ENCODE assay signal across 11 cellular contexts in genomic region chr17:50946891-50947843, GRCh38.
DNase-seq lines count a peak whose midpoint lies in the region; ATAC-seq, FAIRE-seq and TF ChIP-seq lines count a peak whose summit lies in the region.
"Had no signal": no experiment of that assay in that cellular context is flagged by ENCODE, and none has a peak within 500 bp of the region (broad histone marks: within the 10 kb centered on the region; RNA-seq: fewer than 3 reads in every experiment).

No MANE protein-coding gene starts in this region.

- H2BK120ac ChIP-seq in H9 (ENCODE audit: low read depth, low read length, poor library complexity, severe bottlenecking): no peak overlapping the region
- no peak overlapping the region for H2BK120ac ChIP-seq in H1 (replicated peaks; ENCODE audit: low read depth, low read length)

- H3K4me3 ChIP-seq in BLaER1 (no peak overlapping the region), H1 (ENCODE audit: extremely low read depth in 1 of 4, insufficient read depth in 2 of 4, low read depth in 3 of 4, low read length in 4 of 4) (no peak overlapping the region), pancreas (no peak overlapping the region)

- H3K18ac ChIP-seq in H9 (ENCODE audit: insufficient read length, low read depth, low read length): no peak overlapping the region
- no peak overlapping the region; the same call in 1 of the 2 replicates for H3K18ac ChIP-seq in H1 (ENCODE audit: extremely low read depth, low read length)

- H3K4me1 Mint-ChIP-seq in H9: peaks cover 45 to 47% of the 10 kb centered on the region in 2 experiments
- H3K4me1 Mint-ChIP-seq in activated naive CD8-positive, alpha-beta T cell treated with anti-CD3 and anti-CD28 coated beads for 36 hours: peaks cover 33% of the 10 kb centered on the region

- H3K79me2 ChIP-seq in H9 (ENCODE audit: insufficient read depth, low read length): no peaks in the 10 kb centered on the region
- H3K79me2 ChIP-seq in H1 (ENCODE audit: control insufficient read depth in 1 of 2, insufficient read depth in 2 of 2, low read length in 2 of 2): no peaks in the 10 kb centered on the region

- no peak overlapping the region for H3K27ac Mint-ChIP-seq in H9
- H3K27ac Mint-ChIP-seq in activated naive CD8-positive, alpha-beta T cell treated with anti-CD3 and anti-CD28 coated beads for 36 hours: no peak overlapping the region

- WGBS in H9 (ENCODE audit: extremely low coverage, insufficient read length, low lambda C conversion rate): no CpG with 5 or more reads among the region's 20 CpGs
- 92% methylated on average over 17 of the region's 20 CpGs; no CpG with 5 or more reads in 1 of the 2 experiments for WGBS in H1 (ENCODE audit: extremely low coverage in 1 of 2, insufficient coverage in 1 of 2, insufficient read length in 1 of 2, insufficient replicate concordance in 2 of 2, low coverage in 1 of 2, low lambda C conversion rate in 2 of 2, missing lambda C conversion rate in 1 of 2), 2 experiments
- 88 to 93% methylated on average over 20 of the region's 20 CpGs for WGBS in pancreas, 2 donors

- H3K56ac ChIP-seq in H9 (ENCODE audit: insufficient read length, low read depth, low read length) (no peak overlapping the region), H1 (replicated peaks; ENCODE audit: insufficient read length, low read depth, low read length) (no peak overlapping the region)

- intact Hi-C loops in pancreas (cut with DNase I): loop anchor here in 1 of 3 donors (5.0 kb wide), 1 partner anchor 95 kb away; no protein-coding TSS in a partner anchor

- CTCF ChIA-PET in H1 (lab: Charles Lee; ENCODE audit: partially characterized antibody): interaction anchor here (0.9 to 21.7 kb wide), 11 partner anchors 9 to 164 kb away, joined by 3 to 735 read pairs (median 5); partner anchors contain the start of gene TOB1

- H3K23ac ChIP-seq in H9 (ENCODE audit: insufficient read length, low read depth, low read length): no peak overlapping the region
- no peak overlapping the region for H3K23ac ChIP-seq in H1 (ENCODE audit: insufficient read length)

- TF ChIP-seq POLR2A in H1 (IDR thresholded peaks at IDR 0.05; ENCODE audit: control extremely low read depth in 1 of 2, low read depth in 2 of 2, low read length in 2 of 2): no peak
- TF ChIP-seq POLR2A in H54 (IDR thresholded peaks at IDR 0.05; ENCODE audit: low read depth, low read length): no peak

- H2BK5ac ChIP-seq in H9 (ENCODE audit: insufficient read length, low read length): no peak overlapping the region
- peak overlapping the region; percentile 71 for H2BK5ac ChIP-seq in H1 (ENCODE audit: low read depth, low read length)

- H3K79me1 ChIP-seq in H9 (ENCODE audit: insufficient read depth, low read depth, low read length, poor library complexity, severe bottlenecking): no peaks in the 10 kb centered on the region
- H3K79me1 ChIP-seq in H1 (ENCODE audit: low read depth, low read length): no peaks in the 10 kb centered on the region

- H3K4me2 ChIP-seq in BLaER1: peak overlapping the region; percentile 75
- no peak overlapping the region for H3K4me2 ChIP-seq in H9 (ENCODE audit: insufficient read depth, insufficient read length, low read length)
- no peak overlapping the region for H3K4me2 ChIP-seq in H1 (ENCODE audit: insufficient read depth in 1 of 2, low read depth in 2 of 2, low read length in 2 of 2)

- H4K8ac ChIP-seq in H9 (replicated peaks; ENCODE audit: insufficient read length, low read depth, low read length) (no peak overlapping the region), H1 (ENCODE audit: extremely low read depth, insufficient read depth, low read length) (peak overlapping the region; percentile 35; the same call in 1 of the 2 replicates)

- DNase-seq in H9 (peak; percentile 33), H1 (ENCODE audit: low read depth in 1 of 2, low spot score in 2 of 2) (no peak), pancreas (peak in 5 of 6 donors; percentile 24 to 62 (median 34)), NCI-H128 (lab: John Stamatoyannopoulos, UW; ENCODE audit: unreplicated experiment) (no peak), kidney glomerular epithelial cell (lab: John Stamatoyannopoulos, UW) (no peak), H54 (ENCODE audit: insufficient read length, low spot score) (no peak)
- DNase-seq in activated naive CD8-positive, alpha-beta T cell treated with anti-CD3 and anti-CD28 coated beads for 36 hours: no peak
- DNase-seq: NCI-H146, T1000 had no signal

- TF ChIP-seq EP300 in H1 (IDR thresholded peaks at IDR 0.05; ENCODE audit: borderline replicate concordance in 1 of 2, low read depth in 2 of 2, low read length in 2 of 2): no peak

- no peaks in the 10 kb centered on the region for H3K36me3 ChIP-seq in BLaER1
- no peaks in the 10 kb centered on the region for H3K36me3 ChIP-seq in H1 (ENCODE audit: control insufficient read depth in 2 of 4, insufficient read depth in 4 of 4, low read length in 3 of 4)
- no peaks in the 10 kb centered on the region for H3K36me3 ChIP-seq in pancreas

- no peak overlapping the region for H3K14ac ChIP-seq in H9 (ENCODE audit: insufficient read depth, low read length)
- no peak overlapping the region for H3K14ac ChIP-seq in H1 (ENCODE audit: insufficient read length)

- no peak overlapping the region for H3T11ph ChIP-seq in H9 (ENCODE audit: low read length)

- no peak overlapping the region for H3K9ac ChIP-seq in BLaER1
- no peak overlapping the region for H3K9ac ChIP-seq in H9 (ENCODE audit: extremely low read depth, insufficient read length, low read length)
- H3K9ac ChIP-seq in H1 (replicated peaks in 1 of 4; ENCODE audit: extremely low read depth in 1 of 4, low read depth in 3 of 4, low read length in 3 of 4): no peak overlapping the region

- TF ChIP-seq CTCF in H9 (conservative IDR thresholded peaks at IDR 0.05): no peak
- no peak for TF ChIP-seq CTCF in H1 (IDR thresholded peaks at IDR 0.05; ENCODE audit: control extremely low read depth in 1 of 3, insufficient read depth in 1 of 3, low read depth in 1 of 3, low read length in 3 of 3)
- no peak for TF ChIP-seq CTCF in pancreas (IDR thresholded peaks at IDR 0.05)

- H3K4me1 ChIP-seq in BLaER1: peaks cover 80% of the 10 kb centered on the region
- no peaks in the 10 kb centered on the region for H3K4me1 ChIP-seq in H9 (ENCODE audit: insufficient read depth, low read length)
- peaks cover 0 to 27% (median 22%) of the 10 kb centered on the region in 4 experiments; a peak in 5 of 7 replicates for H3K4me1 ChIP-seq in H1 (replicated peaks in 1 of 4; ENCODE audit: control insufficient read depth in 3 of 4, insufficient read depth in 4 of 4, low read length in 3 of 4)
- H3K4me1 ChIP-seq in pancreas: peaks cover 42 to 56% (median 46%) of the 10 kb centered on the region in 3 donors

- H3K9me3 Mint-ChIP-seq in H9: no peaks in the 10 kb centered on the region
- H3K9me3 Mint-ChIP-seq in activated naive CD8-positive, alpha-beta T cell treated with anti-CD3 and anti-CD28 coated beads for 36 hours: no peaks in the 10 kb centered on the region

- H2AFZ ChIP-seq in H9 (ENCODE audit: low read length) (no peak overlapping the region), H1 (ENCODE audit: low read length) (no peak overlapping the region)

- no peaks in the 10 kb centered on the region for H4K20me1 ChIP-seq in BLaER1
- no peaks in the 10 kb centered on the region for H4K20me1 ChIP-seq in H9 (ENCODE audit: control insufficient read depth, insufficient read depth, insufficient read length)
- H4K20me1 ChIP-seq in H1 (replicated peaks in 1 of 2; ENCODE audit: control insufficient read depth in 1 of 2, insufficient read depth in 2 of 2, low read length in 2 of 2): no peaks in the 10 kb centered on the region

- POLR2A ChIA-PET in H1 (lab: Charles Lee; ENCODE audit: partially characterized antibody): interaction anchor here (1.1 to 21.0 kb wide), 3 partner anchors 16 to 164 kb away, joined by 3 to 308 read pairs (median 13); partner anchors contain the start of gene TOB1

- H3K27me3 ChIP-seq in BLaER1 (no peaks in the 10 kb centered on the region), H9 (ENCODE audit: insufficient read depth, low read length) (no peaks in the 10 kb centered on the region; the same call in 1 of the 2 replicates), H1 (replicated peaks in 1 of 4; ENCODE audit: control insufficient read depth in 3 of 4, extremely low read depth in 1 of 4, insufficient read depth in 3 of 4, low read length in 3 of 4) (peaks cover 0 to 6% (median 1%) of the 10 kb centered on the region in 4 experiments; a peak in 2 of 7 replicates), pancreas (no peaks in the 10 kb centered on the region)

- H3K27ac ChIP-seq in BLaER1: peak overlapping the region; percentile 78
- H3K27ac ChIP-seq in H9 (ENCODE audit: insufficient read length, low read depth, low read length): no peak overlapping the region
- H3K27ac ChIP-seq in H1 (ENCODE audit: low read depth, low read length): no peak overlapping the region
- H3K27ac ChIP-seq in pancreas: peak overlapping the region; percentile 89 to 97 (median 92)

- TF ChIP-seq RAD21 in H1 (IDR thresholded peaks at IDR 0.05 in 1 of 2, conservative IDR thresholded peaks at IDR 0.05 in 1 of 2; ENCODE audit: low read depth in 2 of 2, low read length in 2 of 2): no peak

- H2BK20ac ChIP-seq in H9 (ENCODE audit: low read depth, low read length, poor library complexity, severe bottlenecking): no peak overlapping the region
- no peak overlapping the region for H2BK20ac ChIP-seq in H1 (ENCODE audit: low read length)

- H2BK15ac ChIP-seq in H9 (ENCODE audit: low read depth, low read length): no peak overlapping the region
- no peak overlapping the region; the same call in 1 of the 2 replicates for H2BK15ac ChIP-seq in H1 (ENCODE audit: low read length)

- no peaks in the 10 kb centered on the region for H3K9me3 ChIP-seq in BLaER1
- H3K9me3 ChIP-seq in H9 (ENCODE audit: control insufficient read depth, low read depth, low read length): no peaks in the 10 kb centered on the region
- H3K9me3 ChIP-seq in H1 (ENCODE audit: insufficient read depth in 2 of 2, low read depth in 1 of 2, low read length in 1 of 2): no peaks in the 10 kb centered on the region
- H3K9me3 ChIP-seq in pancreas: no peaks in the 10 kb centered on the region

- H2AK5ac ChIP-seq in H9 (ENCODE audit: insufficient read length, low read length): no peak overlapping the region
- H2AK5ac ChIP-seq in H1 (ENCODE audit: low read depth, low read length): peak overlapping the region; percentile 55; the same call in 1 of the 2 replicates

- H4K91ac ChIP-seq in H9 (ENCODE audit: insufficient read length, low read depth, low read length) (no peak overlapping the region), H1 (replicated peaks; ENCODE audit: insufficient read length, low read length) (no peak overlapping the region)

- H4K5ac ChIP-seq in H9 (ENCODE audit: insufficient read length, low read depth, low read length) (no peak overlapping the region), H1 (ENCODE audit: insufficient read length, low read depth, low read length) (no peak overlapping the region)

- FAIRE-seq in H1 (lab: Jason Lieb, UNC) (no peak), pancreas (lab: Jason Lieb, UNC) (no peak), H54 (lab: Jason Lieb, UNC) (no peak)
- FAIRE-seq: colon had no signal

- H3K4ac ChIP-seq in H9 (ENCODE audit: low read depth, low read length) (no peak overlapping the region), H1 (replicated peaks; ENCODE audit: insufficient read length, low read depth, low read length) (peak overlapping the region; percentile 91)

- peaks cover 21% of the 10 kb centered on the region for H3K27me3 Mint-ChIP-seq in H9 (ENCODE audit: low read depth)
- no peaks in the 10 kb centered on the region for H3K27me3 Mint-ChIP-seq in activated naive CD8-positive, alpha-beta T cell treated with anti-CD3 and anti-CD28 coated beads for 36 hours

- H3K4me3 Mint-ChIP-seq in H9: no peak overlapping the region; a peak in 1 of 5 replicates
- no peak overlapping the region for H3K4me3 Mint-ChIP-seq in activated naive CD8-positive, alpha-beta T cell treated with anti-CD3 and anti-CD28 coated beads for 36 hours

- H3K23me2 ChIP-seq in H9 (ENCODE audit: insufficient read length, low read depth, low read length, poor library complexity, severe bottlenecking) (no peaks in the 10 kb centered on the region), H1 (ENCODE audit: low read depth, low read length) (peaks cover 4% of the 10 kb centered on the region; the same call in 1 of the 2 replicates)

- no peak overlapping the region for H2BK12ac ChIP-seq in H9 (ENCODE audit: insufficient read length, low read depth, low read length)
- H2BK12ac ChIP-seq in H1 (ENCODE audit: low read depth, low read length): peak overlapping the region; percentile 94; the same call in 1 of the 2 replicates

- no peaks in the 10 kb centered on the region for H3K36me3 Mint-ChIP-seq in H9 (ENCODE audit: insufficient read depth in 1 of 3, low read depth in 3 of 3)
- H3K36me3 Mint-ChIP-seq in activated naive CD8-positive, alpha-beta T cell treated with anti-CD3 and anti-CD28 coated beads for 36 hours: no peaks in the 10 kb centered on the region

- ATAC-seq in pancreas: no peak

Comparison
In these comparisons a context has a peak if more than half of its experiments do, and no peak if none do; other contexts are left out.
1. H3K27ac ChIP-seq: peak in BLaER1 (single experiment) and pancreas (4 of 4); none in H9 (single experiment) and H1 (single experiment).
2. DNase-seq: peak in H9 (single experiment) and pancreas (5 of 6); none in H1 (0 of 2), NCI-H128 (single experiment), kidney glomerular epithelial cell (single experiment), activated naive CD8-positive, alpha-beta T cell treated with anti-CD3 and anti-CD28 coated beads for 36 hours (single experiment) and H54 (single experiment).